In the genomic region with DNA sequence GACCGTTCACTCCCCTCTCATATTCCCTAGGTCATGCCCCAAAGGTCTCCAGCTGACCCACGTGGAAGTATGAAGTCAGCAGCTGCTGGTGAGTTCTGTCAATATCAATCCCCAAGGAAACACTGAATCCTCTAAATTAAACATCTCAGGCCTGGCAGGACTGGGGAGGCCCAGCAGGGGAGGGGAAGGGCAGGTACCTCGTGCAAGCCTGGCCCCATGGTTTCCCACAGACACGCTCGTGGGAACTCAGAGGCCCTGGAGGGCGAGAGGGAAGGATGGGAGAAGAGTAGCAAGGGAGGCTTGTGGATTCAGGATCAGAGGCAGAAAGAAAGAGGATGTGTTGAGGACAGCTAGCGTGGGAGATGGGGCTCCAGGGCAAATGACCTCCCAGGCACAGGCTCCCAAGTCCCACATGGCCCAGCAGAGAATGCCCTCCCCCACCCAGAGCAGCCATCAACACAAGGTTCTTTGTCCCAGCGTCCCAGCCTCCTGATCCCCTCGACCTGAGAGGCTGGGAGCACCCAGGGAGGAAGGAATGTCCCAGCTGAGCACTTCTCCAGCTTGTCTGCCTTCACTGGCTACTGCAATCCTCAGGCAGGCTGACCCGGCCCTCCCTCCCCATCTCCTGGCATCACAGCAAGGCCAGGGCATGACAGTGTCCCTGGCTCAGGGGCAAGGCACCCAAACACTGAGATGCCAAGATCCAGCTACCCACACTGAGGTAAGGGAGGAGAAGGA, we compare ENCODE assay signal across 24 cellular contexts. TPM values are rescaled to one million over a fixed set of nuclear protein-coding genes. Genes with fewer than 3 reads are reported as not detected.
A peak's percentile ranks its signal among the peaks of the same experiment; 100 is the strongest.
DNase-seq lines count a peak whose midpoint lies in the region; ATAC-seq, FAIRE-seq and TF ChIP-seq lines count a peak whose summit lies in the region.
"Had no signal": no experiment of that assay in that cellular context is flagged by ENCODE, and none has a peak within 500 bp of the region (broad histone marks: within the 10 kb centered on the region; RNA-seq: fewer than 3 reads in every experiment).

No MANE protein-coding gene starts in this region.

- H3K27me3 ChIP-seq in GM23338 (ENCODE audit: insufficient read depth): no peaks in the 10 kb centered on the region
- H3K27me3 ChIP-seq: esophagus squamous epithelium, transverse colon had no signal

- H3K4me3 Mint-ChIP-seq in chondrocyte (ENCODE audit: unreplicated experiment) (no peak overlapping the region), neural crest cell (peak overlapping the region; percentile 79), GM23338 (no peak overlapping the region)
- H3K4me3 Mint-ChIP-seq: CD8-positive, alpha-beta memory T cell; stimulated activated memory B cell treated with anti-CD40 and anti-IgM and Interleukin-4, amounts not matched to agents 10 μg/mL and 1 μg/mL and 100 μg/mL, for 72 hours had no signal

- peaks cover 3% of the 10 kb centered on the region for H3K79me2 ChIP-seq in GM23338 (replicated peaks; ENCODE audit: insufficient read depth)

- H3K36me3 ChIP-seq in GM23338 (ENCODE audit: insufficient read depth): peaks cover 8% of the 10 kb centered on the region; the same call in 1 of the 2 replicates

- TF ChIP-seq CTCF in chondrocyte (IDR thresholded peaks at IDR 0.05) (no peak), neural crest cell (conservative IDR thresholded peaks at IDR 0.05) (no peak), GM23338 (conservative IDR thresholded peaks at IDR 0.05; ENCODE audit: low read depth in 2 of 2) (no peak)

- H3K4me2 ChIP-seq in GM23338: no peak overlapping the region

- H3K36me3 Mint-ChIP-seq in chondrocyte (ENCODE audit: low read depth) (peaks cover 16% of the 10 kb centered on the region), neural crest cell (ENCODE audit: low read depth) (peaks cover 7% of the 10 kb centered on the region), GM23338 (ENCODE audit: low read depth) (peaks cover 48% of the 10 kb centered on the region)
- H3K36me3 Mint-ChIP-seq: stimulated activated memory B cell treated with anti-CD40 and anti-IgM and Interleukin-4, amounts not matched to agents 10 μg/mL and 1 μg/mL and 100 μg/mL, for 72 hours had no signal

- peaks cover 2% of the 10 kb centered on the region; the same call in 1 of the 2 replicates for H4K20me1 ChIP-seq in GM23338 (replicated peaks; ENCODE audit: insufficient read depth)

- no peaks in the 10 kb centered on the region for H3K9me2 ChIP-seq in GM23338 (ENCODE audit: insufficient read depth)

- H3K27ac Mint-ChIP-seq in chondrocyte (ENCODE audit: unreplicated experiment) (peak overlapping the region; percentile 5), neural crest cell (ENCODE audit: unreplicated experiment) (peak overlapping the region; percentile 100), GM23338 (no peak overlapping the region)
- H3K27ac Mint-ChIP-seq: stimulated activated memory B cell treated with anti-CD40 and anti-IgM and Interleukin-4, amounts not matched to agents 10 μg/mL and 1 μg/mL and 100 μg/mL, for 72 hours had no signal

- H3K9me3 Mint-ChIP-seq in chondrocyte (ENCODE audit: low read depth): no peaks in the 10 kb centered on the region
- H3K9me3 Mint-ChIP-seq in neural crest cell: no peaks in the 10 kb centered on the region
- no peaks in the 10 kb centered on the region for H3K9me3 Mint-ChIP-seq in GM23338
- H3K9me3 Mint-ChIP-seq: CD8-positive, alpha-beta memory T cell; stimulated activated memory B cell treated with anti-CD40 and anti-IgM and Interleukin-4, amounts not matched to agents 10 μg/mL and 1 μg/mL and 100 μg/mL, for 72 hours had no signal

- H3K27ac ChIP-seq in GM23338 (ENCODE audit: low read depth): no peak overlapping the region
- H3K27ac ChIP-seq: esophagus squamous epithelium, left ventricle myocardium inferior, transverse colon, VCaP had no signal

- FAIRE-seq in HTR-8/SVneo (lab: Jason Lieb, UNC): peak; percentile 36
- FAIRE-seq: bronchial epithelial cell had no signal

- H3K4me1 ChIP-seq in GM23338 (ENCODE audit: insufficient read depth): no peaks in the 10 kb centered on the region

- 0 out of 2 replicates have a peak, but pooled peaks cover 3% of the 10 kb centered on the region for H3F3A ChIP-seq in GM23338 (replicated peaks; ENCODE audit: low read depth)

- H2AFZ ChIP-seq in GM23338: no peak overlapping the region

- no peak overlapping the region for H3K4me3 ChIP-seq in GM23338
- H3K4me3 ChIP-seq: esophagus squamous epithelium, left ventricle myocardium inferior, transverse colon had no signal

- no peak for ATAC-seq in GM21529 (IDR thresholded peaks at IDR 0.05; ENCODE audit: unreplicated experiment)
- no peak for ATAC-seq in GM23338
- ATAC-seq: right cardiac atrium; stimulated activated memory B cell treated with anti-CD40 and anti-IgM and Interleukin-4, amounts not matched to agents 10 μg/mL and 1 μg/mL and 100 μg/mL, for 72 hours had no signal

- H3K4me1 Mint-ChIP-seq in chondrocyte (ENCODE audit: low read depth) (peaks cover 22% of the 10 kb centered on the region), neural crest cell (peaks cover 38% of the 10 kb centered on the region), GM23338 (peaks cover 14% of the 10 kb centered on the region)

- DNase-seq in COLO829 (ENCODE audit: low spot score) (peak; percentile 93), HTR-8/SVneo (ENCODE audit: insufficient read length, low spot score) (no peak), chondrocyte (ENCODE audit: low spot score) (no peak), neural crest cell (ENCODE audit: low read depth, low spot score) (peak; percentile 47), NCI-H2171 treated with DMSO at 0.1 percent for 48 hours (lab: John Stamatoyannopoulos, UW) (no peak), GM23338 (ENCODE audit: low spot score) (no peak), HK-2 (ENCODE audit: unreplicated experiment) (no peak)
- DNase-seq: activated CD4-positive, alpha-beta T cell treated with anti-CD3 and anti-CD28 coated beads, Interleukin-2, amount 50 U/mL, for 4 hours; activated T-cell treated with anti-CD3 and anti-CD28 coated beads, Interleukin-2, amount 50 U/mL, for 1 hour; CD8-positive, alpha-beta memory T cell; DND-41; esophagus squamous epithelium; left ventricle myocardium inferior; NCI-H1092 treated with DMSO at 0.1 percent for 48 hours; NCI-H2107; NCI-H524 treated with DMSO at 0.1 percent for 48 hours; occipital lobe; SHP77 treated with DMSO at 0.1 percent for 48 hours; transverse colon had no signal

- H3K27me3 Mint-ChIP-seq in chondrocyte (ENCODE audit: low read depth): no peaks in the 10 kb centered on the region
- H3K27me3 Mint-ChIP-seq in neural crest cell (ENCODE audit: low read depth): no peaks in the 10 kb centered on the region
- peaks cover 16% of the 10 kb centered on the region for H3K27me3 Mint-ChIP-seq in GM23338 (ENCODE audit: insufficient read depth, low read depth, poor library complexity)

RNA-seq across cellular contexts. Expression of a gene that starts 20.1 kb away (rescaled TPM):
- total RNA-seq in chondrocyte (1,691 to 2,186 TPM (median 1,706 TPM) in 3 replicates), neural crest cell (2,997 and 3,023 TPM in 2 replicates)
- total RNA-seq in GM23338 (2014; rRNA removed; shearing (Covaris generic)): 4,855 and 4,916 TPM in 2 replicates
- 2,219 and 2,404 TPM in 2 replicates for polyA plus RNA-seq in GM23338 (2016; fragmentation: Nextera tagmentation; extraction: Ambion mirVana)

RNA-seq across cellular contexts. Expression of a gene that starts 26.5 kb away (rescaled TPM):
- total RNA-seq in chondrocyte (92.3 to 137 TPM (median 97.5 TPM) in 3 replicates), neural crest cell (108 and 114 TPM in 2 replicates)
- 141 and 177 TPM in 2 replicates for total RNA-seq in GM23338 (2014; rRNA removed; shearing (Covaris generic))
- 18.0 and 18.2 TPM in 2 replicates for polyA plus RNA-seq in GM23338 (2016; fragmentation: Nextera tagmentation; extraction: Ambion mirVana)

RNA-seq across cellular contexts. Expression of a gene that starts 44.5 kb away (rescaled TPM):
- 68.1 to 79.5 TPM (median 70.5 TPM) in 3 replicates for total RNA-seq in chondrocyte
- 54.5 and 61.5 TPM in 2 replicates for total RNA-seq in neural crest cell
- total RNA-seq in GM23338 (2014; rRNA removed; shearing (Covaris generic)): 69.3 and 76.0 TPM in 2 replicates
- 38.4 and 39.0 TPM in 2 replicates for polyA plus RNA-seq in GM23338 (2016; fragmentation: Nextera tagmentation; extraction: Ambion mirVana)

Comparison
In these comparisons a context has a peak if more than half of its experiments do, and no peak if none do; other contexts are left out.
1. DNase-seq: peak in COLO829 (single experiment) and neural crest cell (single experiment); none in HTR-8/SVneo (single experiment), chondrocyte (single experiment), NCI-H2171 treated with DMSO at 0.1 percent for 48 hours (single experiment), GM23338 (single experiment) and HK-2 (single experiment).